In genomic region chr13:21478881-21479808, GRCh38 we compare ENCODE assay signal across 8 cellular contexts. TPM values are rescaled to one million over a fixed set of nuclear protein-coding genes. Genes with fewer than 3 reads are reported as not detected.
DNase-seq lines count a peak whose midpoint lies in the region; ATAC-seq, FAIRE-seq and TF ChIP-seq lines count a peak whose summit lies in the region.

No MANE protein-coding gene starts in this region.

- H3K27ac Mint-ChIP-seq in dendritic cell treated with granulocyte-macrophage colony-stimulating factor and Interleukin-4, amounts not matched to agents 40 ng/mL and 50 ng/mL, for 4 days: no peak overlapping the region

- H3K27ac ChIP-seq in right lobe of liver: no peak overlapping the region
- H3K27ac ChIP-seq in stomach: no peak overlapping the region

- H3K4me3 ChIP-seq in right lobe of liver: peak overlapping the region in 1 of 3 donors; percentile 6
- peak overlapping the region in 1 of 4 donors; percentile 24 for H3K4me3 ChIP-seq in stomach

- H3K27me3 Mint-ChIP-seq in dendritic cell treated with granulocyte-macrophage colony-stimulating factor and Interleukin-4, amounts not matched to agents 40 ng/mL and 50 ng/mL, for 4 days: peaks cover 6% of the 10 kb centered on the region

- H3K9me3 ChIP-seq in right lobe of liver: no peaks in the 10 kb centered on the region
- H3K9me3 ChIP-seq in stomach: no peaks in the 10 kb centered on the region

- H3K4me1 ChIP-seq in right lobe of liver (peaks cover 0 to 9% (median 3%) of the 10 kb centered on the region in 4 donors), stomach (peaks cover 0 to 24% (median 11%) of the 10 kb centered on the region in 4 donors)

- TF ChIP-seq CTCF in AG09319 (IDR thresholded peaks at IDR 0.05; ENCODE audit: low read depth, low read length): peak; percentile 45
- peak; percentile 61 to 69 (median 66) for TF ChIP-seq CTCF in right lobe of liver (IDR thresholded peaks at IDR 0.05)
- peak in 5 of 7 experiments; percentile 34 to 62 (median 57) for TF ChIP-seq CTCF in stomach (IDR thresholded peaks at IDR 0.05)

- no peaks in the 10 kb centered on the region for H3K36me3 ChIP-seq in right lobe of liver
- no peaks in the 10 kb centered on the region for H3K36me3 ChIP-seq in stomach

- no peaks in the 10 kb centered on the region for H3K27me3 ChIP-seq in right lobe of liver
- H3K27me3 ChIP-seq in stomach: no peaks in the 10 kb centered on the region

- FAIRE-seq in GM12892 (lab: Jason Lieb, UNC): peak; percentile 77

- H3K4me3 Mint-ChIP-seq in dendritic cell treated with granulocyte-macrophage colony-stimulating factor and Interleukin-4, amounts not matched to agents 40 ng/mL and 50 ng/mL, for 4 days: peak overlapping the region; percentile 48

- 19% methylated on average over 8 of the region's 8 CpGs for WGBS in right lobe of liver (ENCODE audit: insufficient coverage, low coverage, low lambda C conversion rate, missing lambda C conversion rate)
- 16 to 25% (median 21%) methylated on average over 8 of the region's 8 CpGs for WGBS in stomach, 5 donors

- intact Hi-C loops in dendritic cell treated with granulocyte-macrophage colony-stimulating factor and Interleukin-4, amounts not matched to agents 40 ng/mL and 50 ng/mL, for 4 days (cut with micrococcal nuclease): loop anchor here (1.0 to 5.0 kb wide), 3 partner anchors 87 to 369 kb away; partner anchors contain the start of genes MRPL57 and SKA3
- intact Hi-C loops in right lobe of liver (cut with DNase I): loop anchor here (10.0 kb wide), 2 partner anchors 184 to 364 kb away; no protein-coding TSS in a partner anchor
- intact Hi-C loops in stomach (cut with DNase I; ENCODE audit: low total_unique reads): loop anchor here (10.0 kb wide), 2 partner anchors 184 to 534 kb away; no protein-coding TSS in a partner anchor

- TF ChIP-seq POLR2A in GM12892 (IDR thresholded peaks at IDR 0.05; ENCODE audit: low read depth, low read length) (no peak), right lobe of liver (IDR thresholded peaks at IDR 0.05) (no peak), stomach (IDR thresholded peaks at IDR 0.05) (no peak)

- ATAC-seq in right lobe of liver (peak; percentile 73 to 82 (median 77)), HG03159 (IDR thresholded peaks at IDR 0.05; ENCODE audit: unreplicated experiment) (no peak)

- H3K4me1 Mint-ChIP-seq in dendritic cell treated with granulocyte-macrophage colony-stimulating factor and Interleukin-4, amounts not matched to agents 40 ng/mL and 50 ng/mL, for 4 days (ENCODE audit: low read depth): peaks cover 17% of the 10 kb centered on the region

- no peaks in the 10 kb centered on the region for H3K9me3 Mint-ChIP-seq in dendritic cell treated with granulocyte-macrophage colony-stimulating factor and Interleukin-4, amounts not matched to agents 40 ng/mL and 50 ng/mL, for 4 days

- DNase-seq in AG09319 (ENCODE audit: extremely low read depth, low read depth) (peak; percentile 50), GM12892 (ENCODE audit: insufficient read length) (no peak), NCI-H1930 (lab: John Stamatoyannopoulos, UW) (peak; percentile 13 to 78), T1000 (lab: John Stamatoyannopoulos, UW) (peak; percentile 42), right lobe of liver (no peak), stomach (no peak)

- no peak for TF ChIP-seq EP300 in stomach (IDR thresholded peaks at IDR 0.05)

- H3K36me3 Mint-ChIP-seq in dendritic cell treated with granulocyte-macrophage colony-stimulating factor and Interleukin-4, amounts not matched to agents 40 ng/mL and 50 ng/mL, for 4 days (ENCODE audit: low read depth): no peaks in the 10 kb centered on the region

RNA-seq across cellular contexts. Expression of gene ZDHHC20, which starts 20.0 kb away (rescaled TPM):
- 28.3 TPM for polyA plus RNA-seq in GM12892 (2012; ENCODE audit: missing spikeins)
- 10 to 100 TPM; 19.2 to 28.9 (median 23.4) TPM for total RNA-seq in right lobe of liver
- 100 to 1,000 TPM in 1 of 5 donors, 10 to 100 TPM in 4; 13.9 to 329 (median 55.4) TPM for total RNA-seq in stomach
- polyA plus RNA-seq in stomach: 10 to 100 TPM; 15.5 to 24.6 (median 16.4) TPM

Comparison
In these comparisons a context has a peak if more than half of its experiments do, and no peak if none do; other contexts are left out.
1. DNase-seq: peak in AG09319 (single experiment), NCI-H1930 (2 of 2) and T1000 (single experiment); none in GM12892 (single experiment), right lobe of liver (0 of 3) and stomach (single experiment).
2. Peak in every context shown above with its lines, with median percentiles within 50 percentile points of each other: CTCF ChIP-seq.